19 cellular contexts compared by ENCODE assay signal in genomic region chr3:112482675-112483074, GRCh38. TPM values are rescaled to one million over a fixed set of nuclear protein-coding genes. Genes with fewer than 3 reads are reported as not detected.
DNase-seq lines count a peak whose midpoint lies in the region; ATAC-seq and TF ChIP-seq lines count a peak whose summit lies in the region.
"Had no signal": no experiment of that assay in that cellular context is flagged by ENCODE, and none has a peak within 500 bp of the region (broad histone marks: within the 10 kb centered on the region; RNA-seq: fewer than 3 reads in every experiment).

No MANE protein-coding gene starts in this region.

- TF ChIP-seq CTCF in SU-DHL-6 (IDR thresholded peaks at IDR 0.05; ENCODE audit: insufficient read depth, low read length, poor library complexity, severe bottlenecking): no peak

- peaks cover under 1% of the 10 kb centered on the region; the same call in 1 of the 2 replicates for H3K36me3 ChIP-seq in SU-DHL-6 (ENCODE audit: low read length)
- H3K36me3 ChIP-seq: SJCRH30, WERI-Rb-1 had no signal

- no peaks in the 10 kb centered on the region for H3K9me2 ChIP-seq in SU-DHL-6 (replicated peaks; ENCODE audit: insufficient read depth, low read length)

- no peak overlapping the region for H3K9ac ChIP-seq in SU-DHL-6 (ENCODE audit: low read length)

- no peaks in the 10 kb centered on the region for H3K27me3 ChIP-seq in SU-DHL-6 (ENCODE audit: low read length)
- H3K27me3 ChIP-seq: body of pancreas, SJCRH30 had no signal

- H3K4me3 ChIP-seq in SU-DHL-6 (ENCODE audit: insufficient read depth, low read length, poor library complexity, severe bottlenecking): no peak overlapping the region
- H3K4me3 ChIP-seq: body of pancreas, SJCRH30 had no signal

- peak; percentile 58 for ATAC-seq in GM21723 (IDR thresholded peaks at IDR 0.05; ENCODE audit: unreplicated experiment)
- ATAC-seq in stimulated activated memory B cell treated with anti-CD40 and anti-IgM and Interleukin-4, amounts not matched to agents 10 μg/mL and 1 μg/mL and 100 μg/mL, for 72 hours: peak; percentile 47
- ATAC-seq: body of pancreas had no signal

- H3K27ac Mint-ChIP-seq in activated naive CD4-positive, alpha-beta T cell treated with anti-CD3 and anti-CD28 coated beads for 36 hours: peak overlapping the region; percentile 47
- H3K27ac Mint-ChIP-seq in stimulated activated memory B cell treated with anti-CD40 and anti-IgM and Interleukin-4, amounts not matched to agents 10 μg/mL and 1 μg/mL and 100 μg/mL, for 72 hours: peak overlapping the region; percentile 87
- H3K27ac Mint-ChIP-seq: nephron progenitor cell had no signal

- no peaks in the 10 kb centered on the region for H3K27me3 Mint-ChIP-seq in activated naive CD4-positive, alpha-beta T cell treated with anti-CD3 and anti-CD28 coated beads for 36 hours (ENCODE audit: low read depth)
- no peaks in the 10 kb centered on the region for H3K27me3 Mint-ChIP-seq in stimulated activated memory B cell treated with anti-CD40 and anti-IgM and Interleukin-4, amounts not matched to agents 10 μg/mL and 1 μg/mL and 100 μg/mL, for 72 hours

- no peak for DNase-seq in activated naive CD4-positive, alpha-beta T cell treated with anti-CD3 and anti-CD28 coated beads for 36 hours
- DNase-seq in activated naive CD4-positive, alpha-beta T cell treated with Interleukin-2 at 50 U/mL for 16 hours: no peak
- DNase-seq in posterior vena cava (ENCODE audit: low spot score) (no peak), epidermal melanocyte (ENCODE audit: insufficient read length, low spot score) (no peak), NCI-H1105 (lab: John Stamatoyannopoulos, UW) (no peak)
- DNase-seq: activated T-cell treated with anti-CD3 and anti-CD28 coated beads, Interleukin-2, amount 50 U/mL, for 1 hour; body of pancreas; DMS79; NCI-H2081 treated with DMSO at 0.1 percent for 48 hours; NCI-H774; nephron progenitor cell; retina; SJCRH30; trophoblast cell; WERI-Rb-1 had no signal

- peaks cover 71% of the 10 kb centered on the region for H3K4me1 Mint-ChIP-seq in activated naive CD4-positive, alpha-beta T cell treated with anti-CD3 and anti-CD28 coated beads for 36 hours (ENCODE audit: low read depth)
- H3K4me1 Mint-ChIP-seq in stimulated activated memory B cell treated with anti-CD40 and anti-IgM and Interleukin-4, amounts not matched to agents 10 μg/mL and 1 μg/mL and 100 μg/mL, for 72 hours: peaks cover 69% of the 10 kb centered on the region
- H3K4me1 Mint-ChIP-seq: nephron progenitor cell had no signal

- CTCF ChIA-PET in activated naive CD4-positive, alpha-beta T cell treated with anti-CD3 and anti-CD28 coated beads for 36 hours (lab: Charles Lee): no interaction called here

- intact Hi-C loops in activated naive CD4-positive, alpha-beta T cell treated with anti-CD3 and anti-CD28 coated beads for 36 hours (cut with micrococcal nuclease): loop anchor here (1.0 kb wide), 1 partner anchor 8 kb away; no protein-coding TSS in a partner anchor
- intact Hi-C loops in posterior vena cava (cut with DNase I): no loop called here

- no peaks in the 10 kb centered on the region for H3K9me3 Mint-ChIP-seq in activated naive CD4-positive, alpha-beta T cell treated with anti-CD3 and anti-CD28 coated beads for 36 hours
- peaks cover 2% of the 10 kb centered on the region for H3K9me3 Mint-ChIP-seq in stimulated activated memory B cell treated with anti-CD40 and anti-IgM and Interleukin-4, amounts not matched to agents 10 μg/mL and 1 μg/mL and 100 μg/mL, for 72 hours
- H3K9me3 Mint-ChIP-seq: nephron progenitor cell had no signal

- no peaks in the 10 kb centered on the region for H3K79me2 ChIP-seq in SU-DHL-6 (ENCODE audit: insufficient read depth, low read length)

- H3F3A ChIP-seq in SU-DHL-6 (ENCODE audit: insufficient read depth): no peaks in the 10 kb centered on the region

- H3K36me3 Mint-ChIP-seq in activated naive CD4-positive, alpha-beta T cell treated with anti-CD3 and anti-CD28 coated beads for 36 hours (ENCODE audit: low read depth): peaks cover 62% of the 10 kb centered on the region
- H3K36me3 Mint-ChIP-seq in stimulated activated memory B cell treated with anti-CD40 and anti-IgM and Interleukin-4, amounts not matched to agents 10 μg/mL and 1 μg/mL and 100 μg/mL, for 72 hours: peaks cover 51% of the 10 kb centered on the region

- H3K4me3 Mint-ChIP-seq in activated naive CD4-positive, alpha-beta T cell treated with anti-CD3 and anti-CD28 coated beads for 36 hours: no peak overlapping the region
- peak overlapping the region; percentile 47 for H3K4me3 Mint-ChIP-seq in stimulated activated memory B cell treated with anti-CD40 and anti-IgM and Interleukin-4, amounts not matched to agents 10 μg/mL and 1 μg/mL and 100 μg/mL, for 72 hours
- H3K4me3 Mint-ChIP-seq: nephron progenitor cell had no signal

- no peak overlapping the region for H3K27ac ChIP-seq in SU-DHL-6 (ENCODE audit: low read depth, low read length)
- H3K27ac ChIP-seq: body of pancreas, SJCRH30, WERI-Rb-1 had no signal

- no peaks in the 10 kb centered on the region for H3K9me3 ChIP-seq in SU-DHL-6 (ENCODE audit: insufficient read depth, low read length)
- H3K9me3 ChIP-seq: body of pancreas, SJCRH30 had no signal

- peak overlapping the region; percentile 10 for H3K4me2 ChIP-seq in SU-DHL-6 (ENCODE audit: low read depth, low read length, poor library complexity, severe bottlenecking)

- H4K20me1 ChIP-seq in SU-DHL-6 (ENCODE audit: low read depth, low read length): no peaks in the 10 kb centered on the region

- no peak overlapping the region for H2AFZ ChIP-seq in SU-DHL-6 (ENCODE audit: low read depth, low read length, severe bottlenecking)

RNA-seq across cellular contexts. Expression of gene BTLA, which starts 16.6 kb away (rescaled TPM):
- 10 to 100 TPM; 70.6 to 73.4 TPM for total RNA-seq in activated naive CD4-positive, alpha-beta T cell treated with anti-CD3 and anti-CD28 coated beads for 36 hours
- total RNA-seq in posterior vena cava: under 1 TPM; 0.14 to 0.38 TPM
- total RNA-seq: body of pancreas, H1, SJCRH30 had no signal

Comparison
In these comparisons a context has a peak if more than half of its experiments do, and no peak if none do; other contexts are left out.
1. RNA of gene BTLA, which starts 16.6 kb away (total RNA-seq): 70.6 to 73.4 TPM in activated naive CD4-positive, alpha-beta T cell treated with anti-CD3 and anti-CD28 coated beads for 36 hours; 0.14 to 0.38 TPM in posterior vena cava; every median in the first group is over 10 times any median in the second.